In the genomic region with DNA sequence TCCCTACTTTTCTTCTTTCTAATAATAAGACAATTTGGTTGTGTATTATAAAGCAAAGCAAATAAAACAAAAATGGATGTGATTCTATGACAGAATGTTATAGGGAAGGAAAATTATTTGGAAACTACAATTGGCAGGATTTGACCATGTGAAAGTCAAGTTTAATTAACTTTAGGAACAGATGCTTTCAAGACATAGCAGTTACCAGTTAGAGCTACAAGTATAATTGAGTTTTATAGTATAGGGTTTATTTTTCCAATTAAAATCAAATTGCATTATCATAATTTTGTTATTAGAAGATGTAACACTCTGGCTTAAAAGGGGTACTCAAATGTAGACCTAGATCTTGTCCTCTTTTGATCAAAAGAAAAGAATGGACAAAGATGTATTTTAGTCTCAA, we compare ENCODE assay signal across 23 cellular contexts.
"Had no signal": no experiment of that assay in that cellular context is flagged by ENCODE, and none has a peak within 500 bp of the region (broad histone marks: within the 10 kb centered on the region; RNA-seq: fewer than 3 reads in every experiment).

No MANE protein-coding gene starts in this region.

- H3K36me3 ChIP-seq: MG63, SJSA1 had no signal

- DNase-seq: IMR-90, Karpas-422, KG1, MG63, NCI-H1092, NCI-H1105 treated with DMSO at 0.1 percent for 48 hours, NCI-H1417 treated with DMSO at 0.1 percent for 48 hours, NCI-H146, NCI-H1694 treated with DMSO at 0.1 percent for 48 hours, NCI-H1930, NCI-H2081, NCI-H2107, NCI-H226, NCI-H446, NCI-H510A, NCI-H524 treated with DMSO at 0.1 percent for 48 hours, NCI-H69, NCI-H774, Right ventricle myocardium superior, RPMI8226, SIG-M5, SW 1271 had no signal

- H3K4me3 ChIP-seq: MG63, SJSA1 had no signal

- H3K4me1 ChIP-seq: SJSA1 had no signal

- H3K27me3 ChIP-seq: MG63, SJSA1 had no signal

- H3K27ac ChIP-seq: SJSA1 had no signal

- H3K9me3 ChIP-seq: MG63, SJSA1 had no signal
